38 cellular contexts compared by ENCODE assay signal in genomic region chr4:59838236-59838635, GRCh38.
"Had no signal": no experiment of that assay in that cellular context is flagged by ENCODE, and none has a peak within 500 bp of the region (broad histone marks: within the 10 kb centered on the region; RNA-seq: fewer than 3 reads in every experiment).

No MANE protein-coding gene starts in this region.

- H3K27ac ChIP-seq: ascending aorta, cardiac muscle cell, VCaP had no signal

- H3K27me3 Mint-ChIP-seq: activated CD4-positive, alpha-beta memory T cell treated with anti-CD3 and anti-CD28 coated beads, Interleukin-2, amount 10 ng/mL, durations not matched to agents 7 days and 5 days; activated CD4-positive, alpha-beta T cell treated with anti-CD3 and anti-CD28 coated beads for 36 hours; activated CD4-positive, alpha-beta T cell treated with anti-CD3 and anti-CD28 coated beads, Interleukin-2, amount 10 ng/mL, durations not matched to agents 7 days and 5 days; activated CD8-positive, alpha-beta memory T cell treated with anti-CD3 and anti-CD28 coated beads, Interleukin-2, amount 10 ng/mL, durations not matched to agents 7 days and 5 days; activated naive CD4-positive, alpha-beta T cell treated with anti-CD3 and anti-CD28 coated beads, Interleukin-2, amount 10 ng/mL, durations not matched to agents 7 days and 5 days; activated naive CD4-positive, alpha-beta T cell treated with anti-CD3 and anti-CD28 coated beads, Interleukin-2, amount 50 U/mL, for 24 hours; activated naive CD8-positive, alpha-beta T cell; activated naive CD8-positive, alpha-beta T cell treated with anti-CD3 and anti-CD28 coated beads, Interleukin-2, amount 10 ng/mL, durations not matched to agents 7 days and 5 days; activated naive CD8-positive, alpha-beta T cell treated with anti-CD3 and anti-CD28 coated beads, Interleukin-2, amount 50 U/mL, for 24 hours; activated T-cell treated with anti-CD3 and anti-CD28 coated beads, Interleukin-2, amount 50 U/mL, for 24 hours; brain; central memory CD8-positive, alpha-beta T cell had no signal

- H3K9me3 ChIP-seq: ascending aorta had no signal

- H3K27ac Mint-ChIP-seq: activated CD4-positive, alpha-beta memory T cell treated with anti-CD3 and anti-CD28 coated beads, Interleukin-2, amount 10 ng/mL, durations not matched to agents 7 days and 5 days; activated CD4-positive, alpha-beta T cell treated with anti-CD3 and anti-CD28 coated beads for 36 hours; activated CD4-positive, alpha-beta T cell treated with anti-CD3 and anti-CD28 coated beads, Interleukin-2, amount 10 ng/mL, durations not matched to agents 7 days and 5 days; activated CD8-positive, alpha-beta memory T cell treated with anti-CD3 and anti-CD28 coated beads, Interleukin-2, amount 10 ng/mL, durations not matched to agents 7 days and 5 days; activated CD8-positive, alpha-beta T cell treated with anti-CD3 and anti-CD28 coated beads, Interleukin-2, amount 10 ng/mL, durations not matched to agents 7 days and 5 days; activated naive CD4-positive, alpha-beta T cell treated with anti-CD3 and anti-CD28 coated beads, Interleukin-2, amount 10 ng/mL, durations not matched to agents 7 days and 5 days; activated naive CD4-positive, alpha-beta T cell treated with anti-CD3 and anti-CD28 coated beads, Interleukin-2, amount 50 U/mL, for 24 hours; activated naive CD8-positive, alpha-beta T cell; activated naive CD8-positive, alpha-beta T cell treated with anti-CD3 and anti-CD28 coated beads, Interleukin-2, amount 10 ng/mL, durations not matched to agents 7 days and 5 days; activated naive CD8-positive, alpha-beta T cell treated with anti-CD3 and anti-CD28 coated beads, Interleukin-2, amount 50 U/mL, for 24 hours; activated T-cell treated with anti-CD3 and anti-CD28 coated beads, Interleukin-2, amount 50 U/mL, for 24 hours; activated T-helper 2 cell treated with anti-CD3 and anti-CD28 coated beads, Interferon-gamma antibody, Interleukin-2, Interleukin-4, amounts not matched to agents 10 μg/mL and 5 μg/mL and 100 μg/mL, durations not matched to agents 14 hours and 24 hours and 36 hours; brain; T-helper 1 cell treated with Interleukin-12 subunit alpha and Interleukin-12 subunit beta and Interleukin-4 antibody, amounts not matched to agents 30 μg/mL and 1 μg/mL, for 36 hours; T-helper 2 cell treated with Interferon-gamma antibody and Interleukin-4, amounts not matched to agents 5 μg/mL and 100 μg/mL, for 36 hours; WTC11 had no signal

- ATAC-seq: activated CD4-positive, alpha-beta T cell treated with anti-CD3 and anti-CD28 coated beads for 36 hours; activated CD4-positive, CD25-positive, alpha-beta regulatory T cell treated with anti-CD3 and anti-CD28 coated beads, Interleukin-2, amount 50 U/mL, for 24 hours; activated CD8-positive, alpha-beta memory T cell treated with anti-CD3 and anti-CD28 coated beads, Interleukin-2, amount 10 ng/mL, durations not matched to agents 7 days and 5 days; activated CD8-positive, alpha-beta T cell treated with anti-CD3 and anti-CD28 coated beads, Interleukin-2, amount 10 ng/mL, durations not matched to agents 7 days and 5 days; activated naive CD8-positive, alpha-beta T cell treated with anti-CD3 and anti-CD28 coated beads, Interleukin-2, amount 50 U/mL, for 24 hours; WTC11 had no signal

- H3K4me1 ChIP-seq: ascending aorta had no signal

- H3K27me3 ChIP-seq: ascending aorta, cardiac muscle cell had no signal

- H3K36me3 ChIP-seq: ascending aorta, cardiac muscle cell had no signal

- DNase-seq: activated CD4-positive, alpha-beta memory T cell treated with anti-CD3 and anti-CD28 coated beads, Interleukin-2, amount 10 ng/mL, durations not matched to agents 7 days and 5 days; activated CD4-positive, alpha-beta T cell treated with anti-CD3 and anti-CD28 coated beads for 1 hour; activated CD4-positive, alpha-beta T cell treated with anti-CD3 and anti-CD28 coated beads for 36 hours; activated CD4-positive, alpha-beta T cell treated with anti-CD3 and anti-CD28 coated beads for 48 hours; activated CD4-positive, alpha-beta T cell treated with anti-CD3 and anti-CD28 coated beads, Interleukin-2, amount 10 ng/mL, durations not matched to agents 7 days and 5 days; activated CD4-positive, alpha-beta T cell treated with anti-CD3 and anti-CD28 coated beads, Interleukin-2, amount 50 U/mL, for 48 hours; activated CD4-positive, CD25-positive, alpha-beta regulatory T cell; activated CD8-positive, alpha-beta memory T cell treated with anti-CD3 and anti-CD28 coated beads for 24 hours; activated CD8-positive, alpha-beta memory T cell treated with anti-CD3 and anti-CD28 coated beads, Interleukin-2, amount 10 ng/mL, durations not matched to agents 7 days and 5 days; activated CD8-positive, alpha-beta memory T cell treated with anti-CD3 and anti-CD28 coated beads, Interleukin-2, amount 50 U/mL, for 48 hours; activated CD8-positive, alpha-beta T cell treated with anti-CD3 and anti-CD28 coated beads, Interleukin-2, amount 10 ng/mL, durations not matched to agents 7 days and 5 days; activated effector memory CD4-positive, alpha-beta T cell treated with Interleukin-2 at 50 U/mL for 16 hours; activated gamma-delta T cell; activated naive CD4-positive, alpha-beta T cell treated with anti-CD3 and anti-CD28 coated beads, Interleukin-2, amount 10 ng/mL, durations not matched to agents 7 days and 5 days; activated naive CD4-positive, alpha-beta T cell treated with Interleukin-2 at 50 U/mL for 16 hours; activated naive CD8-positive, alpha-beta T cell treated with anti-CD3 and anti-CD28 coated beads, Interleukin-2, amount 10 ng/mL, durations not matched to agents 7 days and 5 days; activated naive CD8-positive, alpha-beta T cell treated with anti-CD3 and anti-CD28 coated beads, Interleukin-2, amount 50 U/mL, for 24 hours; activated T-cell treated with anti-CD3 and anti-CD28 coated beads, Interleukin-2, amount 50 U/mL, for 24 hours; activated T-cell treated with anti-CD3 and anti-CD28 coated beads, Interleukin-2, amount 50 U/mL, for 48 hours; amygdala; anterior cingulate cortex; caudate nucleus; cerebellar nuclear complex; T-helper 1 cell; T-helper 2 cell; T-helper 9 cell had no signal

- H3K4me1 Mint-ChIP-seq: activated CD4-positive, alpha-beta memory T cell treated with anti-CD3 and anti-CD28 coated beads, Interleukin-2, amount 10 ng/mL, durations not matched to agents 7 days and 5 days; activated CD4-positive, alpha-beta T cell treated with anti-CD3 and anti-CD28 coated beads for 36 hours; activated CD4-positive, alpha-beta T cell treated with anti-CD3 and anti-CD28 coated beads, Interleukin-2, amount 10 ng/mL, durations not matched to agents 7 days and 5 days; activated CD8-positive, alpha-beta memory T cell treated with anti-CD3 and anti-CD28 coated beads, Interleukin-2, amount 10 ng/mL, durations not matched to agents 7 days and 5 days; activated naive CD4-positive, alpha-beta T cell treated with anti-CD3 and anti-CD28 coated beads, Interleukin-2, amount 10 ng/mL, durations not matched to agents 7 days and 5 days; activated naive CD4-positive, alpha-beta T cell treated with anti-CD3 and anti-CD28 coated beads, Interleukin-2, amount 50 U/mL, for 24 hours; activated naive CD8-positive, alpha-beta T cell treated with anti-CD3 and anti-CD28 coated beads, Interleukin-2, amount 10 ng/mL, durations not matched to agents 7 days and 5 days; activated naive CD8-positive, alpha-beta T cell treated with anti-CD3 and anti-CD28 coated beads, Interleukin-2, amount 50 U/mL, for 24 hours; brain; central memory CD8-positive, alpha-beta T cell; WTC11 had no signal

- H3K36me3 Mint-ChIP-seq: activated CD8-positive, alpha-beta memory T cell treated with anti-CD3 and anti-CD28 coated beads, Interleukin-2, amount 10 ng/mL, durations not matched to agents 7 days and 5 days; activated naive CD4-positive, alpha-beta T cell treated with anti-CD3 and anti-CD28 coated beads, Interleukin-2, amount 10 ng/mL, durations not matched to agents 7 days and 5 days; activated naive CD4-positive, alpha-beta T cell treated with anti-CD3 and anti-CD28 coated beads, Interleukin-2, amount 50 U/mL, for 24 hours; activated naive CD8-positive, alpha-beta T cell; activated naive CD8-positive, alpha-beta T cell treated with anti-CD3 and anti-CD28 coated beads, Interleukin-2, amount 10 ng/mL, durations not matched to agents 7 days and 5 days; brain; WTC11 had no signal

- H3K4me3 ChIP-seq: ascending aorta, cardiac muscle cell had no signal

- H3K4me3 Mint-ChIP-seq: activated CD4-positive, alpha-beta memory T cell treated with anti-CD3 and anti-CD28 coated beads, Interleukin-2, amount 10 ng/mL, durations not matched to agents 7 days and 5 days; activated CD4-positive, alpha-beta T cell treated with anti-CD3 and anti-CD28 coated beads for 36 hours; activated CD4-positive, alpha-beta T cell treated with anti-CD3 and anti-CD28 coated beads, Interleukin-2, amount 10 ng/mL, durations not matched to agents 7 days and 5 days; activated CD8-positive, alpha-beta memory T cell treated with anti-CD3 and anti-CD28 coated beads, Interleukin-2, amount 10 ng/mL, durations not matched to agents 7 days and 5 days; activated CD8-positive, alpha-beta T cell treated with anti-CD3 and anti-CD28 coated beads, Interleukin-2, amount 10 ng/mL, durations not matched to agents 7 days and 5 days; activated naive CD4-positive, alpha-beta T cell treated with anti-CD3 and anti-CD28 coated beads, Interleukin-2, amount 10 ng/mL, durations not matched to agents 7 days and 5 days; activated naive CD4-positive, alpha-beta T cell treated with anti-CD3 and anti-CD28 coated beads, Interleukin-2, amount 50 U/mL, for 24 hours; activated naive CD8-positive, alpha-beta T cell; activated naive CD8-positive, alpha-beta T cell treated with anti-CD3 and anti-CD28 coated beads, Interleukin-2, amount 10 ng/mL, durations not matched to agents 7 days and 5 days; activated naive CD8-positive, alpha-beta T cell treated with anti-CD3 and anti-CD28 coated beads, Interleukin-2, amount 50 U/mL, for 24 hours; activated T-cell treated with anti-CD3 and anti-CD28 coated beads, Interleukin-2, amount 50 U/mL, for 24 hours; brain; central memory CD8-positive, alpha-beta T cell; T-helper 1 cell treated with Interleukin-12 subunit alpha and Interleukin-12 subunit beta and Interleukin-4 antibody, amounts not matched to agents 30 μg/mL and 1 μg/mL, for 36 hours; T-helper 2 cell treated with Interferon-gamma antibody and Interleukin-4, amounts not matched to agents 5 μg/mL and 100 μg/mL, for 36 hours; WTC11 had no signal
